17 cellular contexts compared by ENCODE assay signal in genomic region chrX:65463550-65463949, GRCh38.
DNase-seq lines count a peak whose midpoint lies in the region; ATAC-seq, FAIRE-seq and TF ChIP-seq lines count a peak whose summit lies in the region.
"Had no signal": no experiment of that assay in that cellular context is flagged by ENCODE, and none has a peak within 500 bp of the region (broad histone marks: within the 10 kb centered on the region; RNA-seq: fewer than 3 reads in every experiment).

No MANE protein-coding gene starts in this region.

- TF ChIP-seq CTCF in astrocyte (IDR thresholded peaks at IDR 0.05; ENCODE audit: insufficient read depth, low read depth, low read length) (no peak), progenitor cell of endocrine pancreas (IDR thresholded peaks at IDR 0.05; ENCODE audit: unreplicated experiment) (no peak), BE2C (IDR thresholded peaks at IDR 0.05; ENCODE audit: low read depth, low read length) (no peak), breast epithelium (IDR thresholded peaks at IDR 0.05) (no peak)

- ATAC-seq in sciatic nerve (no peak), GM21717 (IDR thresholded peaks at IDR 0.05; ENCODE audit: unreplicated experiment) (no peak)
- ATAC-seq: gastrocnemius medialis, left cardiac atrium had no signal

- H3K9me3 Mint-ChIP-seq in astrocyte (ENCODE audit: unreplicated experiment) (peaks cover 3% of the 10 kb centered on the region), progenitor cell of endocrine pancreas (ENCODE audit: low read depth) (peaks cover 24% of the 10 kb centered on the region)

- H3K9me3 ChIP-seq in astrocyte (ENCODE audit: insufficient read depth, low read depth, low read length) = no peaks in the 10 kb centered on the region
- no peaks in the 10 kb centered on the region for H3K9me3 ChIP-seq in iPS DF 6.9 (ENCODE audit: control insufficient read depth, insufficient read depth, low read length)
- H3K9me3 ChIP-seq in BE2C = no peaks in the 10 kb centered on the region
- peaks cover 6 to 8% of the 10 kb centered on the region in 2 donors for H3K9me3 ChIP-seq in breast epithelium
- H3K9me3 ChIP-seq: gastrocnemius medialis, prostate gland had no signal

- peak overlapping the region; percentile 62 for H3K9ac ChIP-seq in astrocyte (ENCODE audit: low read length)

- no peaks in the 10 kb centered on the region for H3K79me2 ChIP-seq in astrocyte (ENCODE audit: insufficient read depth, low read length)

- H2AFZ ChIP-seq in astrocyte (ENCODE audit: low read depth, low read length) = no peak overlapping the region

- H3K27me3 ChIP-seq in H7 (ENCODE audit: control insufficient read depth, insufficient read depth, low read length) (no peaks in the 10 kb centered on the region), astrocyte (ENCODE audit: insufficient read depth, low read length) (no peaks in the 10 kb centered on the region), iPS DF 6.9 (ENCODE audit: control insufficient read depth, insufficient read depth, low read length) (no peaks in the 10 kb centered on the region), BE2C (no peaks in the 10 kb centered on the region), breast epithelium (no peaks in the 10 kb centered on the region)

- WGBS in iPS DF 6.9 (ENCODE audit: insufficient coverage, insufficient read length) = no CpG with 5 or more reads among the region's 4 CpGs

- H3K27ac ChIP-seq in astrocyte (ENCODE audit: low read depth, low read length) (peak overlapping the region; percentile 63), iPS DF 6.9 (ENCODE audit: low read length) (no peak overlapping the region), breast epithelium (no peak overlapping the region)
- H3K27ac ChIP-seq: gastrocnemius medialis, prostate gland had no signal

- no peaks in the 10 kb centered on the region for H3K36me3 Mint-ChIP-seq in astrocyte (ENCODE audit: low read depth, unreplicated experiment)
- peaks cover 6% of the 10 kb centered on the region for H3K36me3 Mint-ChIP-seq in progenitor cell of endocrine pancreas (ENCODE audit: insufficient read depth)

- H4K20me1 ChIP-seq in astrocyte (ENCODE audit: insufficient read depth, low read length) = no peaks in the 10 kb centered on the region

- no peak overlapping the region for H3K4me3 ChIP-seq in H7 (ENCODE audit: insufficient read depth, low read depth, low read length)
- no peak overlapping the region for H3K4me3 ChIP-seq in astrocyte (ENCODE audit: insufficient read depth, low read depth, low read length)
- H3K4me3 ChIP-seq in iPS DF 6.9 (ENCODE audit: low read length) = no peak overlapping the region
- H3K4me3 ChIP-seq in BE2C (ENCODE audit: low read depth, low read length) = no peak overlapping the region
- no peak overlapping the region for H3K4me3 ChIP-seq in breast epithelium
- H3K4me3 ChIP-seq: gastrocnemius medialis, prostate gland had no signal

- H3K4me1 ChIP-seq in astrocyte (ENCODE audit: insufficient read depth, low read length) (no peaks in the 10 kb centered on the region), iPS DF 6.9 (ENCODE audit: control insufficient read depth, insufficient read depth, low read length) (no peaks in the 10 kb centered on the region), BE2C (no peaks in the 10 kb centered on the region), breast epithelium (no peaks in the 10 kb centered on the region)
- H3K4me1 ChIP-seq: gastrocnemius medialis, prostate gland had no signal

- peaks cover 3% of the 10 kb centered on the region for H3K4me1 Mint-ChIP-seq in astrocyte (ENCODE audit: low read depth, unreplicated experiment)
- H3K4me1 Mint-ChIP-seq in progenitor cell of endocrine pancreas (ENCODE audit: low read depth) = peaks cover 4% of the 10 kb centered on the region

- FAIRE-seq in astrocyte (lab: Jason Lieb, UNC) = peak; percentile 90
- FAIRE-seq: bronchial epithelial cell, endometrium had no signal

- no peak for TF ChIP-seq POLR2A in breast epithelium (IDR thresholded peaks at IDR 0.05)

- no peaks in the 10 kb centered on the region for H3K27me3 Mint-ChIP-seq in astrocyte (ENCODE audit: low read depth, unreplicated experiment)
- H3K27me3 Mint-ChIP-seq in progenitor cell of endocrine pancreas = no peaks in the 10 kb centered on the region
- H3K27me3 Mint-ChIP-seq: CD4-positive, alpha-beta T cell had no signal

- peak; percentile 36 for DNase-seq in H7
- peak; percentile 39 for DNase-seq in astrocyte (ENCODE audit: low read depth)
- peak; percentile 54 for DNase-seq in iPS DF 6.9 (ENCODE audit: low read depth, low spot score)
- DNase-seq in progenitor cell of endocrine pancreas (ENCODE audit: low spot score, unreplicated experiment) = no peak
- no peak for DNase-seq in BE2C
- no peak for DNase-seq in sciatic nerve (ENCODE audit: low spot score)
- no peak for DNase-seq in breast epithelium (ENCODE audit: low spot score in 2 of 2)
- DNase-seq: activated CD8-positive, alpha-beta memory T cell treated with anti-CD3 and anti-CD28 coated beads, Interleukin-2, amount 50 U/mL, for 48 hours; activated naive CD4-positive, alpha-beta T cell treated with Interleukin-2 at 50 U/mL for 16 hours; CD4-positive, alpha-beta T cell; gastrocnemius medialis; left cardiac atrium; T-helper 2 cell had no signal

- H3K4me3 Mint-ChIP-seq in astrocyte (ENCODE audit: unreplicated experiment) = peak overlapping the region; percentile 41
- H3K4me3 Mint-ChIP-seq in progenitor cell of endocrine pancreas (ENCODE audit: low read depth) = no peak overlapping the region
- H3K4me3 Mint-ChIP-seq: CD4-positive, alpha-beta T cell had no signal

- intact Hi-C loops in sciatic nerve (cut with DNase I) = no loop called here
- intact Hi-C loops in breast epithelium (cut with DNase I; ENCODE audit: low total_unique reads) = no loop called here

- peak overlapping the region; percentile 52 for H3K4me2 ChIP-seq in astrocyte (ENCODE audit: low read length)

- H3K27ac Mint-ChIP-seq in astrocyte (ENCODE audit: unreplicated experiment) = peak overlapping the region; percentile 99
- peak overlapping the region; percentile 91 for H3K27ac Mint-ChIP-seq in progenitor cell of endocrine pancreas
- H3K27ac Mint-ChIP-seq: CD4-positive, alpha-beta T cell had no signal

- no peaks in the 10 kb centered on the region for H3K36me3 ChIP-seq in H7 (replicated peaks; ENCODE audit: control insufficient read depth, insufficient read depth, low read length)
- no peaks in the 10 kb centered on the region for H3K36me3 ChIP-seq in astrocyte (ENCODE audit: insufficient read depth, low read length)
- no peaks in the 10 kb centered on the region for H3K36me3 ChIP-seq in iPS DF 6.9 (ENCODE audit: control insufficient read depth, insufficient read depth, low read length)
- no peaks in the 10 kb centered on the region for H3K36me3 ChIP-seq in BE2C
- no peaks in the 10 kb centered on the region for H3K36me3 ChIP-seq in breast epithelium
- H3K36me3 ChIP-seq: gastrocnemius medialis, prostate gland had no signal

Comparison
In these comparisons a context has a peak if more than half of its experiments do, and no peak if none do; other contexts are left out.
1. DNase-seq: peak in H7 (single experiment), astrocyte (single experiment) and iPS DF 6.9 (single experiment); none in progenitor cell of endocrine pancreas (single experiment), BE2C (single experiment), sciatic nerve (single experiment) and breast epithelium (0 of 2).